Comparison of ENCODE assay signal across 8 cellular contexts in genomic region chr1:19664453-19665043, GRCh38. TPM values are rescaled to one million over a fixed set of nuclear protein-coding genes. Genes with fewer than 3 reads are reported as not detected.
A peak's percentile ranks its signal among the peaks of the same experiment; 100 is the strongest.
DNase-seq lines count a peak whose midpoint lies in the region; ATAC-seq and TF ChIP-seq lines count a peak whose summit lies in the region.

Gene HTR6, plus strand, starts transcription at chr1:19664875. Its CDS starts 879 bp downstream, at chr1:19665754.

- H3K36me3 ChIP-seq in Panc1 (ENCODE audit: control insufficient read depth, insufficient read depth, low read length) (no peaks in the 10 kb centered on the region), rectal smooth muscle tissue (ENCODE audit: control insufficient read depth, insufficient read depth, low read length) (no peaks in the 10 kb centered on the region), uterus (no peaks in the 10 kb centered on the region)

- ATAC-seq in Panc1 (peak; percentile 45), GM18519 (IDR thresholded peaks at IDR 0.05; ENCODE audit: low FRiP score, unreplicated experiment) (no peak), HG03378 (IDR thresholded peaks at IDR 0.05; ENCODE audit: unreplicated experiment) (no peak)

- DNase-seq in GM10248 (ENCODE audit: extremely low spot score) (peak; percentile 74), Panc1 (ENCODE audit: low read depth, low spot score) (no peak), coronary artery (ENCODE audit: low spot score) (no peak), NCI-H187 (lab: John Stamatoyannopoulos, UW) (no peak), uterus (no peak)

- H3K27me3 ChIP-seq in Panc1 (ENCODE audit: control insufficient read depth, insufficient read depth, low read length), result peaks cover 5% of the 10 kb centered on the region; the same call in 1 of the 2 replicates
- H3K27me3 ChIP-seq in rectal smooth muscle tissue (ENCODE audit: control insufficient read depth, insufficient read depth, low read length), result peaks cover 24% of the 10 kb centered on the region
- peaks cover 9 to 16% of the 10 kb centered on the region in 2 donors for H3K27me3 ChIP-seq in uterus

- in situ Hi-C loops in Panc1 (cut with HindIII; ENCODE audit: low pct_unique_long_range_greater_than_20kb, low sequenced_read_pairs), result no loop called here

- H3K4me1 ChIP-seq in Panc1 (ENCODE audit: control insufficient read depth, insufficient read depth, low read length), result peaks cover 6% of the 10 kb centered on the region; the same call in 1 of the 2 replicates
- no peaks in the 10 kb centered on the region for H3K4me1 ChIP-seq in rectal smooth muscle tissue (ENCODE audit: control insufficient read depth, insufficient read depth, low read length)
- peaks cover 0 to 13% of the 10 kb centered on the region in 2 donors for H3K4me1 ChIP-seq in uterus

- no peak within 1 kb of the TSS for H3K9ac ChIP-seq in rectal smooth muscle tissue (ENCODE audit: low read length)

- BruUV-seq in Panc1 (replicated peaks; lab: Mats Ljungman, UMichigan), result no TSS peak

- intact Hi-C loops in Panc1 (cut with micrococcal nuclease; ENCODE audit: unreplicated experiment) (no loop called here), uterus (cut with DNase I; ENCODE audit: low total_unique reads) (no loop called here)

- TF ChIP-seq POLR2A in uterus (IDR thresholded peaks at IDR 0.05), result no peak

- CTCF ChIA-PET in GM10248 (lab: Yijun Ruan, JAX), result interaction anchor here (5.3 to 5.8 kb wide), 2 partner anchors 12 to 40 kb away, joined by 46 to 114 read pairs; no protein-coding TSS in a partner anchor
- CTCF ChIA-PET in Panc1 (lab: Charles Lee), result interaction anchor here (0.6 to 4.4 kb wide), 2 partner anchors 41 to 400 kb away, joined by 6 to 57 read pairs; no protein-coding TSS in a partner anchor

- H3K9me3 ChIP-seq in Panc1 (ENCODE audit: control insufficient read depth, insufficient read depth, low read depth, low read length), result no peaks in the 10 kb centered on the region
- H3K9me3 ChIP-seq in uterus, result no peaks in the 10 kb centered on the region

- H3K4me3 ChIP-seq in Panc1 (ENCODE audit: low read depth in 2 of 2, low read length in 2 of 2) (peak within 1 kb of the TSS; percentile 23 to 39), coronary artery (peak within 1 kb of the TSS; percentile 55), rectal smooth muscle tissue (ENCODE audit: low read length) (peak within 1 kb of the TSS; percentile 17), uterus (no peak within 1 kb of the TSS)

- POLR2A ChIA-PET in GM10248 (lab: Yijun Ruan, JAX) (no interaction called here), Panc1 (lab: Charles Lee) (no interaction called here)

- H3K27ac ChIP-seq in Panc1 (ENCODE audit: low read length), result no peak within 1 kb of the TSS
- H3K27ac ChIP-seq in coronary artery, result no peak within 1 kb of the TSS
- no peak within 1 kb of the TSS for H3K27ac ChIP-seq in rectal smooth muscle tissue (ENCODE audit: low read depth, low read length)
- H3K27ac ChIP-seq in uterus, result no peak within 1 kb of the TSS

- TF ChIP-seq CTCF in GM10248 (IDR thresholded peaks at IDR 0.05; ENCODE audit: control extremely low read depth, extremely low read depth, low read depth, missing control alignments) (no peak), Panc1 (IDR thresholded peaks at IDR 0.05) (no peak), coronary artery (IDR thresholded peaks at IDR 0.05) (no peak), uterus (IDR thresholded peaks at IDR 0.05) (no peak)

RNA-seq across cellular contexts. Expression of gene HTR6, which starts in this region (rescaled TPM):
- total RNA-seq in Panc1 (2021; ENCODE audit: unreplicated experiment) (0.10 TPM), uterus (not detected)
- 0.40 TPM for polyA plus RNA-seq in Panc1 (2012; ENCODE audit: insufficient read length)

Comparison
In these comparisons a context has a peak if more than half of its experiments do, and no peak if none do; other contexts are left out.
1. Peak in ATAC-seq and H3K4me3 ChIP-seq in Panc1; RNA of the gene not detected or under 1 TPM.
2. H3K4me3 ChIP-seq: peak in coronary artery (single experiment) and rectal smooth muscle tissue (single experiment); none in uterus (0 of 2).